1 cellular context compared by ENCODE assay signal in the genomic region with DNA sequence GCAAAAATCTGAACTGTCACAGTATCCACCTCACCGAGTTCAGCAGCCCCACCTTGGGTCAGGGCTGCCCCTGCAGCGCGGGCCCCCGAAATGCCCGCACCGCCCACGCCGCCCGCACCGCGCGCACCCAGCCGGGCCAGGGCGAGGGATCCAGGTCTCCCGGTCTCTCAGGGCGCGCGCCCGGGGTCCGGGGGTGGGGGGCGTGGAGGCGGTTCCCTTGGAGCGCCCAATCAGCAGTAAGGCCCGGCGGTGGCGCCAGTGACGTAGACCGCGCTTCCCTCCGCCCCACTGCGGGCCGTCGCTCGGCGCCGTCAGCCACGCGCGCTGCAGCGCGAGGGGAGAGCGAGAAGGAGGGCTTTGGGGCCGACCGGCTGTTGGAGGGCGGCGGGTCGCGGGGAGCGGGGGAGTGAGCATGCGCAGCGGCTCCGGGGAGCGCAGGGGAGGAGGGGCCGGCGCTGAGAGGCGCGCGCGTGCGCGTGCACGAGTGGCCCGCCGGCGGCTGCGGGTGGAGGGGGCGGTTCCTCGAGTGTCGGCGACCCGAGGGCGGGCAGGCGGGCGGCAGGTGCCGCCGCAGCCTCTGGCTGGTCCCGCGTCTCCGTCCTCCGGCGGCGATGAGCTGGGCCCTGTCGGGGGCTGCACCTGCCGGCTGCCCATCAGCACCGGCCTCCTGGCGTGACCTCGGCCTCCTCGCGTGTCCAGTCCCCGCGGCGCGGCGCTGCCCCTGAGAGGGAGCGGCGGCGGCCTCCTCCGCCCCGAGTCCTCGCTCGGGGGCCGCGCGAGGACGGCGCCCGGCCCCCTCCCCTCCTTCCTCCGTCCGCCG.
TF ChIP-seq lines count a peak whose summit lies in the region.

A gene with protein sequence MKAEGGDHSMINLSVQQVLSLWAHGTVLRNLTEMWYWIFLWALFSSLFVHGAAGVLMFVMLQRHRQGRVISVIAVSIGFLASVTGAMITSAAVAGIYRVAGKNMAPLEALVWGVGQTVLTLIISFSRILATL (plus strand): TSS at position 521 of the 820 bp plus-strand sequence. CDS start 529 bp downstream, outside the sequence.

TF ChIP-seq in HEK293, 187 proteins besides CTCF, POLR2A, EP300 and RAD21 (continued from another document):
- peak; percentile 63 for TF ChIP-seq ZNF629 (tag by site-specific recombination; IDR thresholded peaks at IDR 0.05)
- TF ChIP-seq KLF8 (tag by site-specific recombination; IDR thresholded peaks at IDR 0.05) = no peak; the same call in 1 of the 2 replicates
- TF ChIP-seq, protein P1, sequence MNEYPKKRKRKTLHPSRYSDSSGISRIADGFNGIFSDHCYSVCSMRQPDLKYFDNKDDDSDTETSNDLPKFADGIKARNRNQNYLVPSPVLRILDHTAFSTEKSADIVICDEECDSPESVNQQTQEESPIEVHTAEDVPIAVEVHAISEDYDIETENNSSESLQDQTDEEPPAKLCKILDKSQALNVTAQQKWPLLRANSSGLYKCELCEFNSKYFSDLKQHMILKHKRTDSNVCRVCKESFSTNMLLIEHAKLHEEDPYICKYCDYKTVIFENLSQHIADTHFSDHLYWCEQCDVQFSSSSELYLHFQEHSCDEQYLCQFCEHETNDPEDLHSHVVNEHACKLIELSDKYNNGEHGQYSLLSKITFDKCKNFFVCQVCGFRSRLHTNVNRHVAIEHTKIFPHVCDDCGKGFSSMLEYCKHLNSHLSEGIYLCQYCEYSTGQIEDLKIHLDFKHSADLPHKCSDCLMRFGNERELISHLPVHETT (tag by site-specific recombination; IDR thresholded peaks at IDR 0.05) = no peak
- no peak for TF ChIP-seq OVOL3 (tag by site-specific recombination; IDR thresholded peaks at IDR 0.05)
- no peak for TF ChIP-seq ZNF274 (IDR thresholded peaks at IDR 0.05; ENCODE audit: low read length)
- TF ChIP-seq ZNF274 (tag by site-specific recombination; IDR thresholded peaks at IDR 0.05; ENCODE audit: borderline replicate concordance) = no peak
- TF ChIP-seq, protein P2, sequence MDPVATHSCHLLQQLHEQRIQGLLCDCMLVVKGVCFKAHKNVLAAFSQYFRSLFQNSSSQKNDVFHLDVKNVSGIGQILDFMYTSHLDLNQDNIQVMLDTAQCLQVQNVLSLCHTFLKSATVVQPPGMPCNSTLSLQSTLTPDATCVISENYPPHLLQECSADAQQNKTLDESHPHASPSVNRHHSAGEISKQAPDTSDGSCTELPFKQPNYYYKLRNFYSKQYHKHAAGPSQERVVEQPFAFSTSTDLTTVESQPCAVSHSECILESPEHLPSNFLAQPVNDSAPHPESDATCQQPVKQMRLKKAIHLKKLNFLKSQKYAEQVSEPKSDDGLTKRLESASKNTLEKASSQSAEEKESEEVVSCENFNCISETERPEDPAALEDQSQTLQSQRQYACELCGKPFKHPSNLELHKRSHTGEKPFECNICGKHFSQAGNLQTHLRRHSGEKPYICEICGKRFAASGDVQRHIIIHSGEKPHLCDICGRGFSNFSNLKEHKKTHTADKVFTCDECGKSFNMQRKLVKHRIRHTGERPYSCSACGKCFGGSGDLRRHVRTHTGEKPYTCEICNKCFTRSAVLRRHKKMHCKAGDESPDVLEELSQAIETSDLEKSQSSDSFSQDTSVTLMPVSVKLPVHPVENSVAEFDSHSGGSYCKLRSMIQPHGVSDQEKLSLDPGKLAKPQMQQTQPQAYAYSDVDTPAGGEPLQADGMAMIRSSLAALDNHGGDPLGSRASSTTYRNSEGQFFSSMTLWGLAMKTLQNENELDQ (tag by site-specific recombination; IDR thresholded peaks at IDR 0.05; ENCODE audit: low read depth) = no peak
- TF ChIP-seq GFI1B (tag by site-specific recombination; IDR thresholded peaks at IDR 0.05) = no peak
- TF ChIP-seq, protein P3, sequence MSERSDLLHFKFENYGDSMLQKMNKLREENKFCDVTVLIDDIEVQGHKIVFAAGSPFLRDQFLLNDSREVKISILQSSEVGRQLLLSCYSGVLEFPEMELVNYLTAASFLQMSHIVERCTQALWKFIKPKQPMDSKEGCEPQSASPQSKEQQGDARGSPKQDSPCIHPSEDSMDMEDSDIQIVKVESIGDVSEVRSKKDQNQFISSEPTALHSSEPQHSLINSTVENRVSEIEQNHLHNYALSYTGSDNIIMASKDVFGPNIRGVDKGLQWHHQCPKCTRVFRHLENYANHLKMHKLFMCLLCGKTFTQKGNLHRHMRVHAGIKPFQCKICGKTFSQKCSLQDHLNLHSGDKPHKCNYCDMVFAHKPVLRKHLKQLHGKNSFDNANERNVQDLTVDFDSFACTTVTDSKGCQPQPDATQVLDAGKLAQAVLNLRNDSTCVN (tag by site-specific recombination; optimal IDR thresholded peaks at IDR 0.05) = peak; percentile 95
- TF ChIP-seq ZNF510 (tag by site-specific recombination; IDR thresholded peaks at IDR 0.05; ENCODE audit: insufficient replicate concordance) = no peak
- 0 out of 2 replicates have a peak, but pooled peaks have one; percentile 13 for TF ChIP-seq ZBTB20 (tag by site-specific recombination; IDR thresholded peaks at IDR 0.05)
- no peak for TF ChIP-seq ZNF514 (tag by site-specific recombination; IDR thresholded peaks at IDR 0.05)
- TF ChIP-seq EGR2 (tag by site-specific recombination; IDR thresholded peaks at IDR 0.05; ENCODE audit: low read depth) = peak; percentile 74
- TF ChIP-seq KLF1 (tag by site-specific recombination; IDR thresholded peaks at IDR 0.05) = no peak
- no peak for TF ChIP-seq SCRT2 (tag by site-specific recombination; IDR thresholded peaks at IDR 0.05)
- TF ChIP-seq ZFP3 (tag by site-specific recombination; IDR thresholded peaks at IDR 0.05; ENCODE audit: low read depth) = no peak
- TF ChIP-seq ZNF10 (tag by site-specific recombination; IDR thresholded peaks at IDR 0.05) = no peak
- TF ChIP-seq KLF7 (tag by site-specific recombination; IDR thresholded peaks at IDR 0.05; ENCODE audit: borderline replicate concordance) = no peak
- TF ChIP-seq ZNF555 (tag by site-specific recombination; conservative IDR thresholded peaks at IDR 0.05) = no peak
- no peak for TF ChIP-seq ZNF791 (tag by site-specific recombination; IDR thresholded peaks at IDR 0.05)
- no peak for TF ChIP-seq ZNF747 (tag by site-specific recombination; IDR thresholded peaks at IDR 0.05)
- peak; percentile 68 for TF ChIP-seq SP3 (tag by site-specific recombination; IDR thresholded peaks at IDR 0.05)
- no peak for TF ChIP-seq ZNF138 (tag by site-specific recombination; IDR thresholded peaks at IDR 0.05; ENCODE audit: borderline replicate concordance)
- TF ChIP-seq YY1 (tag by site-specific recombination; IDR thresholded peaks at IDR 0.05) = no peak
- no peak; the same call in 1 of the 2 replicates for TF ChIP-seq HOXC10 (CRISPR knock-in tag; IDR thresholded peaks at IDR 0.05)
